15 cellular contexts compared by ENCODE assay signal in genomic region chr15:42584031-42584765, GRCh38. TPM values are rescaled to one million over a fixed set of nuclear protein-coding genes. Genes with fewer than 3 reads are reported as not detected.
DNase-seq lines count a peak whose midpoint lies in the region; ATAC-seq and TF ChIP-seq lines count a peak whose summit lies in the region.
"Had no signal": no experiment of that assay in that cellular context is flagged by ENCODE, and none has a peak within 500 bp of the region (broad histone marks: within the 10 kb centered on the region; RNA-seq: fewer than 3 reads in every experiment).

No MANE protein-coding gene starts in this region.

- no peak for ATAC-seq in HG02938 (IDR thresholded peaks at IDR 0.05; ENCODE audit: unreplicated experiment)
- no peak for ATAC-seq in GM19467 (IDR thresholded peaks at IDR 0.05; ENCODE audit: unreplicated experiment)
- ATAC-seq: left lung had no signal

- H3K4me3 ChIP-seq in fibroblast of lung (replicated peaks in 1 of 4; ENCODE audit: control extremely low read depth in 1 of 4, insufficient read depth in 1 of 4, low read depth in 3 of 4, low read length in 4 of 4): no peak overlapping the region
- H3K4me3 ChIP-seq: left lung had no signal

- H4K20me1 ChIP-seq in fibroblast of lung (ENCODE audit: control insufficient read depth, extremely low read depth, insufficient read depth, low read length): no peaks in the 10 kb centered on the region

- DNase-seq in CMK (ENCODE audit: low read depth) (peak; percentile 39), RPMI7951 (ENCODE audit: low read depth) (peak; percentile 13), fibroblast of lung (ENCODE audit: low read depth in 2 of 2) (peak in 1 of 2 donors; percentile 61), osteocyte (ENCODE audit: extremely low spot score, unreplicated experiment) (no peak), GF-D8 (lab: John Stamatoyannopoulos, UW) (no peak), DMS114 treated with DMSO at 0.1 percent for 48 hours (lab: John Stamatoyannopoulos, UW; ENCODE audit: unreplicated experiment) (no peak)
- DNase-seq: activated CD4-positive, alpha-beta T cell treated with anti-CD3 and anti-CD28 coated beads, Interleukin-2, amount 50 U/mL, for 4 hours; BE2C; left lung; NCI-H2227 treated with DMSO at 0.1 percent for 48 hours; small intestine had no signal

- H2AFZ ChIP-seq in fibroblast of lung (ENCODE audit: low read length): no peak overlapping the region

- TF ChIP-seq CTCF in fibroblast of lung (conservative IDR thresholded peaks at IDR 0.05 in 1 of 2, IDR thresholded peaks at IDR 0.05 in 1 of 2; ENCODE audit: low read depth in 1 of 2, low read length in 2 of 2) (no peak), osteocyte (IDR thresholded peaks at IDR 0.05) (no peak)

- H3K4me1 Mint-ChIP-seq in osteocyte (ENCODE audit: unreplicated experiment): peaks cover 30% of the 10 kb centered on the region

- H3K36me3 Mint-ChIP-seq in osteocyte (ENCODE audit: unreplicated experiment): peaks cover 4% of the 10 kb centered on the region

- H3K36me3 ChIP-seq in fibroblast of lung (ENCODE audit: control insufficient read depth, insufficient read depth, low read length): peaks cover 3% of the 10 kb centered on the region
- H3K36me3 ChIP-seq: BE2C, left lung had no signal

- no peaks in the 10 kb centered on the region for H3K27me3 Mint-ChIP-seq in osteocyte (ENCODE audit: unreplicated experiment)
- H3K27me3 Mint-ChIP-seq: activated naive CD8-positive, alpha-beta T cell had no signal

- H3K27ac Mint-ChIP-seq in osteocyte (ENCODE audit: unreplicated experiment): peak overlapping the region; percentile 66
- H3K27ac Mint-ChIP-seq: activated naive CD8-positive, alpha-beta T cell had no signal

- no peaks in the 10 kb centered on the region for H3K9me3 Mint-ChIP-seq in osteocyte (ENCODE audit: unreplicated experiment)

- no peak overlapping the region for H3K9ac ChIP-seq in fibroblast of lung (ENCODE audit: insufficient read depth, low read length)

- no peaks in the 10 kb centered on the region for H3K27me3 ChIP-seq in fibroblast of lung (ENCODE audit: control insufficient read depth, insufficient read depth, low read length)
- H3K27me3 ChIP-seq: BE2C, left lung had no signal

- H3K79me2 ChIP-seq in fibroblast of lung (ENCODE audit: control insufficient read depth, insufficient read depth, low read length): no peaks in the 10 kb centered on the region

- peak overlapping the region; percentile 13 for H3K4me2 ChIP-seq in fibroblast of lung (ENCODE audit: extremely low read depth, insufficient read depth, low read length)

- no peaks in the 10 kb centered on the region for H3K9me3 ChIP-seq in fibroblast of lung (ENCODE audit: control insufficient read depth, insufficient read depth, low read depth, low read length)
- H3K9me3 ChIP-seq: BE2C, left lung had no signal

- H3K4me3 Mint-ChIP-seq in osteocyte (ENCODE audit: unreplicated experiment): no peak overlapping the region
- H3K4me3 Mint-ChIP-seq: activated naive CD8-positive, alpha-beta T cell had no signal

- H3K4me1 ChIP-seq in fibroblast of lung (ENCODE audit: control insufficient read depth, extremely low read depth, insufficient read depth, low read length): peaks cover 5% of the 10 kb centered on the region

- H3K27ac ChIP-seq in fibroblast of lung (ENCODE audit: insufficient read depth, low read length): no peak overlapping the region
- H3K27ac ChIP-seq: epithelial cell of prostate had no signal

RNA-seq across cellular contexts. Expression of gene STARD9, which starts 8.8 kb away (rescaled TPM):
- 4.4 and 5.9 TPM in 2 replicates for total RNA-seq in RPMI7951 (2014; rRNA removed; shearing (Covaris generic))
- total RNA-seq in fibroblast of lung (4.4 and 8.3 TPM in 2 replicates), osteocyte (23.6 and 24.4 TPM in 2 replicates)
- 1.2 and 2.5 TPM in 2 replicates for polyA plus RNA-seq in fibroblast of lung
- polyA plus RNA-seq in fibroblast of lung (2012): 0.98 and 2.6 TPM in 2 replicates
- polyA minus RNA-seq in fibroblast of lung (ENCODE audit: low replicate concordance): 7.0 and 11.0 TPM in 2 replicates

RNA-seq across cellular contexts. Expression of gene HAUS2, which starts 35.6 kb away (rescaled TPM):
- 42.1 and 59.8 TPM in 2 replicates for total RNA-seq in RPMI7951 (2014; rRNA removed; shearing (Covaris generic))
- total RNA-seq in fibroblast of lung (19.8 and 25.3 TPM in 2 replicates), osteocyte (19.2 and 23.8 TPM in 2 replicates)
- 26.2 and 30.4 TPM in 2 replicates for polyA plus RNA-seq in fibroblast of lung
- polyA plus RNA-seq in fibroblast of lung (2012): 13.6 and 18.3 TPM in 2 replicates
- polyA minus RNA-seq in fibroblast of lung (ENCODE audit: low replicate concordance): 2.0 and 2.6 TPM in 2 replicates

RNA-seq across cellular contexts. Expression of gene LRRC57, which starts 35.6 kb away (rescaled TPM):
- total RNA-seq in RPMI7951 (2014; rRNA removed; shearing (Covaris generic)): 32.3 and 33.7 TPM in 2 replicates
- total RNA-seq in fibroblast of lung: 10.3 and 13.9 TPM in 2 replicates
- polyA plus RNA-seq in fibroblast of lung: 17.1 and 19.3 TPM in 2 replicates
- 10.3 and 11.3 TPM in 2 replicates for polyA plus RNA-seq in fibroblast of lung (2012)
- 5.5 and 7.4 TPM in 2 replicates for polyA minus RNA-seq in fibroblast of lung (ENCODE audit: low replicate concordance)
- 38.9 and 40.3 TPM in 2 replicates for total RNA-seq in osteocyte

Comparison
In these comparisons a context has a peak if more than half of its experiments do, and no peak if none do; other contexts are left out.
1. DNase-seq: peak in CMK (single experiment) and RPMI7951 (single experiment); none in osteocyte (single experiment), GF-D8 (single experiment) and DMS114 treated with DMSO at 0.1 percent for 48 hours (single experiment).